Comparison of ENCODE assay signal across 8 cellular contexts in genomic region chr2:152176113-152176714, GRCh38. TPM values are rescaled to one million over a fixed set of nuclear protein-coding genes. Genes with fewer than 3 reads are reported as not detected.
A peak's percentile ranks its signal among the peaks of the same experiment; 100 is the strongest.
DNase-seq lines count a peak whose midpoint lies in the region; ATAC-seq and TF ChIP-seq lines count a peak whose summit lies in the region.

No MANE protein-coding gene starts in this region.

- peaks cover 3 to 6% of the 10 kb centered on the region in 2 donors for H3K27me3 Mint-ChIP-seq in CD8-positive, alpha-beta memory T cell

- POLR2A ChIA-PET in CD8-positive, alpha-beta memory T cell (lab: Charles Lee) = interaction anchor here (0.5 to 1.5 kb wide), 4 partner anchors 459 to 887 kb away, joined by 3 to 8 read pairs (median 6); partner anchors contain the start of gene PRPF40A

- CTCF ChIA-PET in CD8-positive, alpha-beta memory T cell (lab: Charles Lee) = interaction anchor here (0.8 to 3.2 kb wide), 15 partner anchors 8 to 588 kb away, joined by 3 to 46 read pairs (median 4); no protein-coding TSS in a partner anchor

- H3K36me3 Mint-ChIP-seq in CD8-positive, alpha-beta memory T cell = peaks cover 0 to 19% (median 0%) of the 10 kb centered on the region in 3 donors

- no peak for TF ChIP-seq CTCF in HL-60 (IDR thresholded peaks at IDR 0.05; ENCODE audit: insufficient read depth, low read length)

- peak overlapping the region; percentile 95 to 100 (median 97) for H3K4me3 Mint-ChIP-seq in CD8-positive, alpha-beta memory T cell

- H3K9me3 Mint-ChIP-seq in CD8-positive, alpha-beta memory T cell = no peaks in the 10 kb centered on the region

- ATAC-seq in GM21360 (IDR thresholded peaks at IDR 0.05; ENCODE audit: unreplicated experiment) = peak; percentile 33

- peaks cover 29% of the 10 kb centered on the region for H3K4me1 ChIP-seq in CD8-positive, alpha-beta memory T cell (ENCODE audit: insufficient read depth, low read length)

- peak overlapping the region; percentile 82 for H3K4me3 ChIP-seq in CD8-positive, alpha-beta memory T cell (ENCODE audit: low read length)
- H3K4me3 ChIP-seq in HL-60 (replicated peaks; ENCODE audit: insufficient read depth, low read length) = peak overlapping the region; percentile 79

- H3K4me1 Mint-ChIP-seq in CD8-positive, alpha-beta memory T cell = peaks cover 35 to 45% (median 45%) of the 10 kb centered on the region in 3 donors

- H3K27ac ChIP-seq in CD8-positive, alpha-beta memory T cell (ENCODE audit: low read depth, low read length) = peak overlapping the region; percentile 97
- H3K27ac ChIP-seq in HL-60 (replicated peaks) (peak overlapping the region; percentile 98), angular gyrus (ENCODE audit: low read depth, low read length) (peak overlapping the region; percentile 99), substantia nigra (ENCODE audit: low read depth, low read length, poor library complexity, severe bottlenecking) (peak overlapping the region; percentile 98)

- no peak for DNase-seq in CD8-positive, alpha-beta memory T cell
- DNase-seq in HL-60 (ENCODE audit: low read depth in 1 of 2, low spot score in 1 of 2) (no peak), iris pigment epithelial cell (ENCODE audit: low read depth) (peak; percentile 33), substantia nigra (lab: John Stamatoyannopoulos, UW) (no peak), DMS79 (lab: John Stamatoyannopoulos, UW) (no peak), NCI-H1417 (lab: John Stamatoyannopoulos, UW) (no peak)

- no peaks in the 10 kb centered on the region for H3K36me3 ChIP-seq in CD8-positive, alpha-beta memory T cell (ENCODE audit: insufficient read depth, low read length)

- no peaks in the 10 kb centered on the region for H3K9me3 ChIP-seq in CD8-positive, alpha-beta memory T cell (ENCODE audit: low read length)

- peak overlapping the region; percentile 98 to 100 (median 99) for H3K27ac Mint-ChIP-seq in CD8-positive, alpha-beta memory T cell

- no peaks in the 10 kb centered on the region for H3K27me3 ChIP-seq in CD8-positive, alpha-beta memory T cell (ENCODE audit: insufficient read depth, low read length, poor library complexity, severe bottlenecking)
- H3K27me3 ChIP-seq in HL-60 (ENCODE audit: insufficient read depth, poor library complexity, severe bottlenecking) = no peaks in the 10 kb centered on the region

RNA-seq across cellular contexts. Expression of gene STAM2, which starts 0.7 kb away (rescaled TPM):
- total RNA-seq in CD8-positive, alpha-beta memory T cell = 10 to 100 TPM; 19.6 to 19.8 TPM
- polyA plus RNA-seq in CD8-positive, alpha-beta memory T cell = 3.7 TPM
